1 cellular context compared by ENCODE assay signal in genomic region chr18:21742323-21742687, GRCh38.
TF ChIP-seq lines count a peak whose summit lies in the region.

No MANE protein-coding gene starts in this region.

TF ChIP-seq in SK-N-SH treated with all-trans-retinoic acid at 6 μM for 48 hours, 23 proteins besides CTCF, POLR2A, EP300 and RAD21 (continued from another document):
- no peak for TF ChIP-seq OSR1 (CRISPR knock-in tag; IDR thresholded peaks at IDR 0.05)
